ENCODE assay signal across 13 cellular contexts in genomic region chr9:76701441-76702031, GRCh38.
DNase-seq lines count a peak whose midpoint lies in the region; ATAC-seq and TF ChIP-seq lines count a peak whose summit lies in the region.
"Had no signal": no experiment of that assay in that cellular context is flagged by ENCODE, and none has a peak within 500 bp of the region (broad histone marks: within the 10 kb centered on the region; RNA-seq: fewer than 3 reads in every experiment).

No MANE protein-coding gene starts in this region.

- H3K27me3 Mint-ChIP-seq in activated T-cell treated with anti-CD3 and anti-CD28 coated beads, Interleukin-2, amount 50 U/mL, for 72 hours (ENCODE audit: low read depth): peaks cover 52% of the 10 kb centered on the region

- DNase-seq in GM03348 (ENCODE audit: low spot score) (peak; percentile 58), amniotic epithelial cell (ENCODE audit: low read depth) (peak; percentile 87), fibroblast of mammary gland (ENCODE audit: low read depth) (peak; percentile 46), pons (ENCODE audit: low spot score) (peak; percentile 59), inferior parietal cortex (ENCODE audit: extremely low spot score) (no peak)
- DNase-seq in activated T-cell treated with anti-CD3 and anti-CD28 coated beads, Interleukin-2, amount 50 U/mL, for 72 hours: no peak
- DNase-seq: activated gamma-delta T cell treated with Interleukin-2 at 50 U/mL for 16 hours, AML-193, immature natural killer cell, mammary epithelial cell, T-helper 17 cell had no signal

- H3K4me3 ChIP-seq in fibroblast of mammary gland (ENCODE audit: control insufficient read depth, low read depth, low read length): no peak overlapping the region

- no peaks in the 10 kb centered on the region for H3K9me3 Mint-ChIP-seq in activated T-cell treated with anti-CD3 and anti-CD28 coated beads, Interleukin-2, amount 50 U/mL, for 72 hours
- H3K9me3 Mint-ChIP-seq: immature natural killer cell had no signal

- H3K36me3 Mint-ChIP-seq in activated T-cell treated with anti-CD3 and anti-CD28 coated beads, Interleukin-2, amount 50 U/mL, for 72 hours (ENCODE audit: insufficient read depth in 2 of 2): no peaks in the 10 kb centered on the region
- H3K36me3 Mint-ChIP-seq: immature natural killer cell had no signal

- no peak overlapping the region for H3K27ac Mint-ChIP-seq in activated T-cell treated with anti-CD3 and anti-CD28 coated beads, Interleukin-2, amount 50 U/mL, for 72 hours
- H3K27ac Mint-ChIP-seq: immature natural killer cell, T-helper 17 cell had no signal

- TF ChIP-seq CTCF in fibroblast of mammary gland (conservative IDR thresholded peaks at IDR 0.05; ENCODE audit: control insufficient read depth, insufficient read depth, low read depth, low read length): no peak

- peaks cover 7% of the 10 kb centered on the region for H3K4me1 Mint-ChIP-seq in activated T-cell treated with anti-CD3 and anti-CD28 coated beads, Interleukin-2, amount 50 U/mL, for 72 hours (ENCODE audit: low read depth)
- H3K4me1 Mint-ChIP-seq: immature natural killer cell had no signal

- ATAC-seq in GM18873 (IDR thresholded peaks at IDR 0.05; ENCODE audit: low FRiP score, unreplicated experiment): no peak
- ATAC-seq in activated T-cell treated with anti-CD3 and anti-CD28 coated beads, Interleukin-2, amount 50 U/mL, for 72 hours (replicated peaks in 1 of 2): no peak
- no peak for ATAC-seq in GM21528 (IDR thresholded peaks at IDR 0.05; ENCODE audit: low FRiP score, unreplicated experiment)
- ATAC-seq: T-helper 17 cell had no signal

- H3K4me3 Mint-ChIP-seq in activated T-cell treated with anti-CD3 and anti-CD28 coated beads, Interleukin-2, amount 50 U/mL, for 72 hours: no peak overlapping the region
- H3K4me3 Mint-ChIP-seq: immature natural killer cell, T-helper 17 cell had no signal

Comparison
In these comparisons a context has a peak if more than half of its experiments do, and no peak if none do; other contexts are left out.
1. DNase-seq: peak in GM03348 (single experiment), amniotic epithelial cell (single experiment), fibroblast of mammary gland (single experiment) and pons (single experiment); none in activated T-cell treated with anti-CD3 and anti-CD28 coated beads, Interleukin-2, amount 50 U/mL, for 72 hours (0 of 2) and inferior parietal cortex (single experiment).